Comparison of ENCODE assay signal across 8 cellular contexts in genomic region chr22:38314140-38314991, GRCh38. TPM values are rescaled to one million over a fixed set of nuclear protein-coding genes. Genes with fewer than 3 reads are reported as not detected.
DNase-seq lines count a peak whose midpoint lies in the region; ATAC-seq and TF ChIP-seq lines count a peak whose summit lies in the region.

No MANE protein-coding gene starts in this region.

- intact Hi-C loops in A673 (cut with micrococcal nuclease; ENCODE audit: unreplicated experiment), result no loop called here

- H3K4me1 Mint-ChIP-seq in central memory CD8-positive, alpha-beta T cell, result peaks cover 65% of the 10 kb centered on the region

- TF ChIP-seq CTCF in A673 (conservative IDR thresholded peaks at IDR 0.05; ENCODE audit: low read depth, low read length), result no peak

- peak overlapping the region; percentile 91 for H3K27ac Mint-ChIP-seq in central memory CD8-positive, alpha-beta T cell (ENCODE audit: low read depth)

- H3K27ac ChIP-seq in A673 (ENCODE audit: low read depth, low read length, poor library complexity, severe bottlenecking), result peak overlapping the region; percentile 97
- H3K27ac ChIP-seq in HUES48 (ENCODE audit: low read depth, low read length), result peak overlapping the region; percentile 33
- H3K27ac ChIP-seq in muscle layer of duodenum (ENCODE audit: low read length), result peak overlapping the region; percentile 89

- H3K4me3 Mint-ChIP-seq in central memory CD8-positive, alpha-beta T cell, result peak overlapping the region; percentile 80

- no peaks in the 10 kb centered on the region for H3K27me3 Mint-ChIP-seq in central memory CD8-positive, alpha-beta T cell

- H3K9me3 Mint-ChIP-seq in central memory CD8-positive, alpha-beta T cell, result no peaks in the 10 kb centered on the region

- no peak overlapping the region for H3K9ac ChIP-seq in HUES48 (ENCODE audit: low read depth, low read length)

- no peak for DNase-seq in A673 (ENCODE audit: low spot score)
- DNase-seq in central memory CD8-positive, alpha-beta T cell (ENCODE audit: low spot score in 2 of 2), result no peak
- DNase-seq in stimulated activated CD4-positive, alpha-beta T cell treated with anti-CD3 and anti-CD28 coated beads, Interleukin-2, amount 100 ng/mL, for 24 hours, result no peak
- no peak for DNase-seq in NCI-H2029 (lab: John Stamatoyannopoulos, UW)
- DNase-seq in OCI-M2 (lab: John Stamatoyannopoulos, UW; ENCODE audit: unreplicated experiment), result no peak
- no peak for DNase-seq in GM19240 (ENCODE audit: insufficient read length, low spot score)

- H3K27me3 ChIP-seq in A673 (replicated peaks; ENCODE audit: insufficient read depth, low read depth, low read length, poor library complexity) (no peaks in the 10 kb centered on the region), HUES48 (ENCODE audit: control insufficient read depth, insufficient read depth, low read length) (no peaks in the 10 kb centered on the region), muscle layer of duodenum (ENCODE audit: low read depth, low read length) (no peaks in the 10 kb centered on the region)

- POLR2A ChIA-PET in A673 (lab: Charles Lee; ENCODE audit: low non-redundant PET), result interaction anchor here (0.6 kb wide), 1 partner anchor 17 kb away, joined by 7 read pairs; no protein-coding TSS in a partner anchor

- H3K36me3 Mint-ChIP-seq in central memory CD8-positive, alpha-beta T cell (ENCODE audit: insufficient read depth), result peaks cover 18% of the 10 kb centered on the region

- H3K36me3 ChIP-seq in A673 (ENCODE audit: insufficient read depth, low read length, poor library complexity, severe bottlenecking) (peaks cover 29% of the 10 kb centered on the region), HUES48 (ENCODE audit: control insufficient read depth, insufficient read depth, low read length) (peaks cover 49% of the 10 kb centered on the region), muscle layer of duodenum (ENCODE audit: control insufficient read depth in 1 of 2, insufficient read depth in 2 of 2, low read length in 2 of 2) (peaks cover 0 to 13% of the 10 kb centered on the region in 2 donors)

- H3K9me3 ChIP-seq in A673 (ENCODE audit: low read depth, low read length, poor library complexity, severe bottlenecking) (no peaks in the 10 kb centered on the region), HUES48 (ENCODE audit: control insufficient read depth, insufficient read depth, low read length) (no peaks in the 10 kb centered on the region), muscle layer of duodenum (ENCODE audit: control insufficient read depth in 1 of 2, low read length in 2 of 2) (no peaks in the 10 kb centered on the region)

- CTCF ChIA-PET in A673 (lab: Charles Lee), result no interaction called here

- no peak for ATAC-seq in central memory CD8-positive, alpha-beta T cell (replicated peaks; ENCODE audit: extremely low read depth, poor library complexity, severe bottlenecking)

- peak overlapping the region; percentile 80 for H3K4me3 ChIP-seq in A673 (ENCODE audit: low read depth, low read length, poor library complexity, severe bottlenecking)
- H3K4me3 ChIP-seq in HUES48 (ENCODE audit: low read depth, low read length), result peak overlapping the region; percentile 92
- H3K4me3 ChIP-seq in muscle layer of duodenum (ENCODE audit: low read depth in 1 of 2, low read length in 2 of 2), result peak overlapping the region; percentile 66 to 84

- H3K4me1 ChIP-seq in A673 (ENCODE audit: insufficient read depth, low read length, poor library complexity, severe bottlenecking) (peaks cover 67% of the 10 kb centered on the region), HUES48 (ENCODE audit: control insufficient read depth, insufficient read depth, low read length) (peaks cover 43% of the 10 kb centered on the region), muscle layer of duodenum (ENCODE audit: control insufficient read depth in 1 of 2, insufficient read depth in 2 of 2, low read length in 2 of 2) (peaks cover 27 to 67% of the 10 kb centered on the region in 2 donors)

- BruUV-seq in A673 (replicated peaks; lab: Mats Ljungman, UMichigan), result no TSS peak

RNA-seq across cellular contexts. Expression of gene CSNK1E, which starts 2.9 kb away (rescaled TPM):
- 196 and 200 TPM in 2 replicates for total RNA-seq in A673 (2021)

RNA-seq across cellular contexts. Expression of gene TMEM184B, which starts 41.6 kb away (rescaled TPM):
- 45.6 and 50.9 TPM in 2 replicates for total RNA-seq in A673 (2021)

Comparison
In these comparisons a context has a peak if more than half of its experiments do, and no peak if none do; other contexts are left out.
1. H3K27ac ChIP-seq: peak in every context shown above with its lines; median percentile 97 in A673; 89 in muscle layer of duodenum; 33 in HUES48.